In the genomic region with DNA sequence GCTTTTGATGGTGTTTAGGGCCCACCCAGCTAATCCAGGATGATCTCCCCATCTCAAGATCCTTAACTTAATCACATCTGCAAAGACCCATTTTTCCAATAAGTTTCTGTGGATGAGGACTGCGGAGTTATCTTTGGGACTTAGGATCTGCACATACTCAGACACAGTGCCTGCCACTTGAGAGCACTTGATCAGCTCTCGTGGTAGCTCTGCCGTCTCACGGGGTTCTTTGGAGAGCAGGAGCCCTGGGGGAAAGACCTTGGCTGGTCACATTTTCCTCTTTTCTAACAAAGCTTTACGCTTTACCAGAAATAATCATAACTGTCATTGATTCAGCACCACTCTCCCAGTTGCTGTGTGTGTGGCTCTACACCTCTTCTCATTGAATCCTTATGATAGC, we compare ENCODE assay signal across 23 cellular contexts. TPM values are rescaled to one million over a fixed set of nuclear protein-coding genes. Genes with fewer than 3 reads are reported as not detected.
DNase-seq lines count a peak whose midpoint lies in the region; ATAC-seq and TF ChIP-seq lines count a peak whose summit lies in the region.
"Had no signal": no experiment of that assay in that cellular context is flagged by ENCODE, and none has a peak within 500 bp of the region (broad histone marks: within the 10 kb centered on the region; RNA-seq: fewer than 3 reads in every experiment).

No MANE protein-coding gene starts in this region.

- BruUV-seq in PC-3 (replicated peaks; lab: Mats Ljungman, UMichigan), result no TSS peak

- DNase-seq in DMS79 treated with DMSO at 0.1 percent for 48 hours (lab: John Stamatoyannopoulos, UW) (peak; percentile 31), DMS79 (lab: John Stamatoyannopoulos, UW) (no peak), HFFc6 (no peak), esophagus muscularis mucosa (ENCODE audit: extremely low spot score) (peak; percentile 68), left lung (no peak), HK-2 (ENCODE audit: unreplicated experiment) (no peak), PC-3 (no peak)
- DNase-seq in stimulated activated CD4-positive, alpha-beta T cell treated with anti-CD3 and anti-CD28 coated beads, Interleukin-1b, Interleukin-23, amount 100 ng/mL, for 48 hours, result no peak
- DNase-seq: Caco-2; CD4-positive, CD25-positive, alpha-beta regulatory T cell; CD8-positive, alpha-beta T cell; DMS153; GF-D8; H9 had no signal

- 99% methylated on average over 5 of the region's 5 CpGs for WGBS in esophagus muscularis mucosa

- H3K4me3 Mint-ChIP-seq in HFFc6, result no peak overlapping the region
- H3K4me3 Mint-ChIP-seq: B cell; CD4-positive, CD25-positive, alpha-beta regulatory T cell; CD8-positive, alpha-beta T cell; GM23338; H9 had no signal

- H3K9ac ChIP-seq in PC-3 (ENCODE audit: low read length), result no peak overlapping the region
- H3K9ac ChIP-seq: BLaER1 had no signal

- peaks cover 0 to 15% (median 5%) of the 10 kb centered on the region in 4 donors for H3K9me3 ChIP-seq in esophagus muscularis mucosa
- peaks cover 0 to 20% of the 10 kb centered on the region in 2 donors for H3K9me3 ChIP-seq in left lung
- H3K9me3 ChIP-seq in PC-3 (ENCODE audit: low read length), result no peaks in the 10 kb centered on the region
- H3K9me3 ChIP-seq: BLaER1, Caco-2 had no signal

- H3K27ac Mint-ChIP-seq in HFFc6, result peak overlapping the region; percentile 81; the same call in 1 of the 2 replicates
- H3K27ac Mint-ChIP-seq: B cell; CD4-positive, CD25-positive, alpha-beta regulatory T cell; CD8-positive, alpha-beta T cell; GM23338; H9 had no signal

- no peaks in the 10 kb centered on the region for H3F3A ChIP-seq in PC-3 (ENCODE audit: low read length, unreplicated experiment)

- H3K4me1 ChIP-seq in esophagus muscularis mucosa (no peaks in the 10 kb centered on the region), left lung (no peaks in the 10 kb centered on the region), PC-3 (ENCODE audit: insufficient read depth, low read length) (peaks cover 28% of the 10 kb centered on the region)
- H3K4me1 ChIP-seq: BLaER1, Caco-2 had no signal

- ATAC-seq in left lung (peak; percentile 68), PC-3 (no peak)
- ATAC-seq: CD8-positive, alpha-beta T cell; GM23338; HCT116 had no signal

- H3K36me3 Mint-ChIP-seq in HFFc6 (ENCODE audit: low read depth), result peaks cover 14% of the 10 kb centered on the region
- H3K36me3 Mint-ChIP-seq: CD4-positive, CD25-positive, alpha-beta regulatory T cell; CD8-positive, alpha-beta T cell had no signal

- H3K27me3 ChIP-seq in esophagus muscularis mucosa (no peaks in the 10 kb centered on the region), left lung (no peaks in the 10 kb centered on the region), PC-3 (ENCODE audit: low read length) (no peaks in the 10 kb centered on the region)
- H3K27me3 ChIP-seq: BLaER1 had no signal

- H2AFZ ChIP-seq in PC-3 (ENCODE audit: low read length), result no peak overlapping the region
- H2AFZ ChIP-seq: GM23338 had no signal

- H3K9me3 Mint-ChIP-seq in HFFc6, result peaks cover 8% of the 10 kb centered on the region; the same call in 1 of the 2 replicates

- H3K27me3 Mint-ChIP-seq in HFFc6 (ENCODE audit: insufficient read depth), result peaks cover 2% of the 10 kb centered on the region
- H3K27me3 Mint-ChIP-seq: B cell; CD4-positive, CD25-positive, alpha-beta regulatory T cell had no signal

- H3K36me3 ChIP-seq in esophagus muscularis mucosa, result no peaks in the 10 kb centered on the region
- no peaks in the 10 kb centered on the region for H3K36me3 ChIP-seq in left lung
- no peaks in the 10 kb centered on the region for H3K36me3 ChIP-seq in PC-3 (ENCODE audit: low read depth, low read length)
- H3K36me3 ChIP-seq: BLaER1 had no signal

- no peak overlapping the region for H3K4me2 ChIP-seq in PC-3 (ENCODE audit: low read length)
- H3K4me2 ChIP-seq: BLaER1, GM23338 had no signal

- H3K79me2 ChIP-seq in PC-3 (ENCODE audit: low read length), result no peaks in the 10 kb centered on the region

- no peaks in the 10 kb centered on the region for H3K9me2 ChIP-seq in PC-3 (replicated peaks; ENCODE audit: low read length)

- intact Hi-C loops in esophagus muscularis mucosa (cut with DNase I) (no loop called here), left lung (cut with DNase I) (no loop called here), PC-3 (cut with micrococcal nuclease) (no loop called here)

- no peak for TF ChIP-seq POLR2A in esophagus muscularis mucosa (IDR thresholded peaks at IDR 0.05; ENCODE audit: low read depth)

- peaks cover 40% of the 10 kb centered on the region for H3K4me1 Mint-ChIP-seq in HFFc6 (ENCODE audit: low read depth)
- H3K4me1 Mint-ChIP-seq: B cell; CD4-positive, CD25-positive, alpha-beta regulatory T cell; GM23338 had no signal

- no peak overlapping the region for H3K4me3 ChIP-seq in esophagus muscularis mucosa
- H3K4me3 ChIP-seq in left lung, result no peak overlapping the region
- H3K4me3 ChIP-seq in PC-3 (ENCODE audit: low read length), result no peak overlapping the region
- H3K4me3 ChIP-seq: BLaER1, GM23338 had no signal

- POLR2A ChIA-PET in PC-3 (lab: Charles Lee; ENCODE audit: unreplicated experiment), result no interaction called here

- TF ChIP-seq EP300 in esophagus muscularis mucosa (IDR thresholded peaks at IDR 0.05), result no peak

- no peak overlapping the region for H3K27ac ChIP-seq in esophagus muscularis mucosa (replicated peaks in 1 of 4)
- no peak overlapping the region for H3K27ac ChIP-seq in left lung
- no peak overlapping the region for H3K27ac ChIP-seq in PC-3 (ENCODE audit: low read length)
- H3K27ac ChIP-seq: 22Rv1, BLaER1, C4-2B had no signal

- no peaks in the 10 kb centered on the region for H4K20me1 ChIP-seq in PC-3 (ENCODE audit: low read length)
- H4K20me1 ChIP-seq: BLaER1 had no signal

- CTCF ChIA-PET in PC-3 (lab: Charles Lee), result no interaction called here

- TF ChIP-seq CTCF in HFFc6 (IDR thresholded peaks at IDR 0.05), result no peak
- no peak for TF ChIP-seq CTCF in esophagus muscularis mucosa (IDR thresholded peaks at IDR 0.05)
- TF ChIP-seq CTCF in left lung (IDR thresholded peaks at IDR 0.05), result no peak
- TF ChIP-seq CTCF in PC-3 (conservative IDR thresholded peaks at IDR 0.05; ENCODE audit: low read depth, low read length), result no peak

RNA-seq across cellular contexts. Expression of a gene that starts 6.1 kb away (rescaled TPM):
- not detected for total RNA-seq in HFFc6 (2021; fragmentation: NEBNext Ultra II Directional; extraction: Animal tissue kit (Norgen Biotek cat#: 25700))
- total RNA-seq in esophagus muscularis mucosa (under 1 TPM in 1 of 4 donors, not detected in 3; 0.42 TPM), left lung (not detected), PC-3 (2014; rRNA removed) (3.3 and 4.4 TPM in 2 replicates)
- total RNA-seq: B cell; Caco-2; CD4-positive, CD25-positive, alpha-beta regulatory T cell; CD8-positive, alpha-beta T cell; Daoy; G401; H4; H9 had no signal

Comparison
In these comparisons a context has a peak if more than half of its experiments do, and no peak if none do; other contexts are left out.
1. DNase-seq: peak in DMS79 treated with DMSO at 0.1 percent for 48 hours (single experiment) and esophagus muscularis mucosa (single experiment); none in DMS79 (single experiment), HFFc6 (single experiment), left lung (0 of 2), HK-2 (single experiment), stimulated activated CD4-positive, alpha-beta T cell treated with anti-CD3 and anti-CD28 coated beads, Interleukin-1b, Interleukin-23, amount 100 ng/mL, for 48 hours (single experiment) and PC-3 (single experiment).